10 cellular contexts compared by ENCODE assay signal in genomic region chr12:95549392-95550084, GRCh38. TPM values are rescaled to one million over a fixed set of nuclear protein-coding genes. Genes with fewer than 3 reads are reported as not detected.
DNase-seq lines count a peak whose midpoint lies in the region; ATAC-seq, FAIRE-seq and TF ChIP-seq lines count a peak whose summit lies in the region.
"Had no signal": no experiment of that assay in that cellular context is flagged by ENCODE, and none has a peak within 500 bp of the region (broad histone marks: within the 10 kb centered on the region; RNA-seq: fewer than 3 reads in every experiment).

No MANE protein-coding gene starts in this region.

- H2AFZ ChIP-seq in PC-9 = no peak overlapping the region; the same call in 1 of the 2 replicates

- no peaks in the 10 kb centered on the region for H3K79me2 ChIP-seq in PC-9 (ENCODE audit: low read depth)

- CTCF ChIA-PET in Calu3 (lab: Charles Lee) (no interaction called here), PC-9 (lab: Charles Lee) (no interaction called here)

- BruUV-seq in Calu3 (replicated peaks; lab: Mats Ljungman, UMichigan) (no TSS peak), PC-9 (replicated peaks; lab: Mats Ljungman, UMichigan) (no TSS peak)

- POLR2A ChIA-PET in PC-9 (lab: Charles Lee; ENCODE audit: unreplicated experiment) = no interaction called here

- TF ChIP-seq CTCF in Calu3 (IDR thresholded peaks at IDR 0.05; ENCODE audit: unreplicated experiment) (no peak), PC-9 (conservative IDR thresholded peaks at IDR 0.05) (no peak), glutamatergic neuron (IDR thresholded peaks at IDR 0.05; ENCODE audit: partially characterized antibody, unreplicated experiment) (no peak), psoas muscle (IDR thresholded peaks at IDR 0.05) (no peak), pancreas (IDR thresholded peaks at IDR 0.05) (no peak)

- FAIRE-seq in pancreas (lab: Jason Lieb, UNC) = no peak
- FAIRE-seq: TTC549 had no signal

- DNase-seq in Calu3 (no peak), PC-9 (no peak), glutamatergic neuron (no peak), psoas muscle (no peak), pancreas (no peak), NCI-H446 treated with DMSO at 0.1 percent for 48 hours (lab: John Stamatoyannopoulos, UW) (no peak), nucleus accumbens (lab: John Stamatoyannopoulos, UW) (no peak)
- DNase-seq: GDM1 had no signal

- H3K9me3 ChIP-seq in PC-9 (ENCODE audit: insufficient read depth, low read depth) = peaks cover 4% of the 10 kb centered on the region; the same call in 1 of the 2 replicates
- peaks cover 8% of the 10 kb centered on the region for H3K9me3 ChIP-seq in psoas muscle
- no peaks in the 10 kb centered on the region for H3K9me3 ChIP-seq in pancreas

- H3K27ac Mint-ChIP-seq in Calu3 (ENCODE audit: unreplicated experiment) (peak overlapping the region; percentile 43), glutamatergic neuron (ENCODE audit: unreplicated experiment) (no peak overlapping the region)

- peaks cover 23% of the 10 kb centered on the region for H3K36me3 Mint-ChIP-seq in Calu3 (ENCODE audit: insufficient read depth, unreplicated experiment)
- peaks cover 7% of the 10 kb centered on the region for H3K36me3 Mint-ChIP-seq in glutamatergic neuron (ENCODE audit: unreplicated experiment)

- H3K4me3 Mint-ChIP-seq in Calu3 (ENCODE audit: low read depth, unreplicated experiment) (peak overlapping the region; percentile 83), glutamatergic neuron (ENCODE audit: unreplicated experiment) (peak overlapping the region; percentile 82)

- intact Hi-C loops in Calu3 (cut with micrococcal nuclease; ENCODE audit: unreplicated experiment) (no loop called here), PC-9 (cut with micrococcal nuclease; ENCODE audit: unreplicated experiment) (no loop called here), psoas muscle (cut with DNase I) (no loop called here), pancreas (cut with DNase I) (no loop called here)

- no peaks in the 10 kb centered on the region for H3K9me3 Mint-ChIP-seq in Calu3 (ENCODE audit: low read depth, unreplicated experiment)
- H3K9me3 Mint-ChIP-seq in glutamatergic neuron (ENCODE audit: unreplicated experiment) = peaks cover 15% of the 10 kb centered on the region

- H3K36me3 ChIP-seq in PC-9 (ENCODE audit: low read depth) (no peaks in the 10 kb centered on the region), psoas muscle (ENCODE audit: insufficient read depth in 1 of 2, low read depth in 1 of 2) (no peaks in the 10 kb centered on the region), pancreas (no peaks in the 10 kb centered on the region)

- H3K4me1 ChIP-seq in PC-9 (replicated peaks; ENCODE audit: insufficient read depth) (no peaks in the 10 kb centered on the region; the same call in none of the 2 replicates), psoas muscle (no peaks in the 10 kb centered on the region), pancreas (peaks cover 0 to 3% (median 0%) of the 10 kb centered on the region in 3 donors)

- H3K27me3 ChIP-seq in PC-9 (ENCODE audit: insufficient read depth, low read depth) = no peaks in the 10 kb centered on the region
- peaks cover 0 to 31% (median 18%) of the 10 kb centered on the region in 3 donors for H3K27me3 ChIP-seq in psoas muscle (ENCODE audit: insufficient read depth in 3 of 3, low read length in 2 of 3)
- no peaks in the 10 kb centered on the region for H3K27me3 ChIP-seq in pancreas

- H4K20me1 ChIP-seq in PC-9 (ENCODE audit: insufficient read depth) = no peaks in the 10 kb centered on the region

- H3K4me3 ChIP-seq in PC-9 (0 out of 2 replicates have a peak overlapping the region, but pooled peaks have one; percentile 57), psoas muscle (peak overlapping the region; percentile 72), pancreas (peak overlapping the region in 2 of 4 donors; percentile 87 to 97)

- ATAC-seq in psoas muscle (no peak), pancreas (no peak), GM21825 (IDR thresholded peaks at IDR 0.05; ENCODE audit: unreplicated experiment) (no peak)

- peaks cover 40% of the 10 kb centered on the region for H3K4me1 Mint-ChIP-seq in Calu3 (ENCODE audit: low read depth, unreplicated experiment)
- H3K4me1 Mint-ChIP-seq in glutamatergic neuron (ENCODE audit: low read depth, unreplicated experiment) = peaks cover 21% of the 10 kb centered on the region

- 75 to 86% (median 84%) methylated on average over 12 of the region's 12 CpGs for WGBS in psoas muscle, 3 donors
- 86 to 89% methylated on average over 12 of the region's 12 CpGs for WGBS in pancreas, 2 donors

- no peaks in the 10 kb centered on the region for H3K9me2 ChIP-seq in PC-9 (ENCODE audit: insufficient read depth)

- no peaks in the 10 kb centered on the region for H3F3A ChIP-seq in PC-9 (ENCODE audit: insufficient read depth, low read depth)

- H3K4me2 ChIP-seq in PC-9 = peak overlapping the region; percentile 79; the same call in 1 of the 2 replicates

- H3K27me3 Mint-ChIP-seq in Calu3 (ENCODE audit: unreplicated experiment) (no peaks in the 10 kb centered on the region), glutamatergic neuron (ENCODE audit: unreplicated experiment) (peaks cover 6% of the 10 kb centered on the region)

- H3K27ac ChIP-seq in PC-9 (no peak overlapping the region), psoas muscle (no peak overlapping the region), pancreas (no peak overlapping the region)

RNA-seq across cellular contexts. Expression of gene USP44, which starts 1.7 kb away (rescaled TPM):
- total RNA-seq in Calu3 (2022) (13.3 and 14.0 TPM in 2 replicates), PC-9 (2021) (1.0 and 1.3 TPM in 2 replicates), glutamatergic neuron (ENCODE audit: unreplicated experiment) (2.7 TPM), psoas muscle (under 1 TPM; 0.11 to 0.34 (median 0.24) TPM), pancreas (1 to 10 TPM; 2.1 to 4.3 (median 2.4) TPM)
- polyA plus RNA-seq in psoas muscle (under 1 TPM; 0.13 to 0.17 (median 0.14) TPM), pancreas (1 to 10 TPM; 2.2 to 2.4 TPM)
